21 cellular contexts compared by ENCODE assay signal in the genomic region with DNA sequence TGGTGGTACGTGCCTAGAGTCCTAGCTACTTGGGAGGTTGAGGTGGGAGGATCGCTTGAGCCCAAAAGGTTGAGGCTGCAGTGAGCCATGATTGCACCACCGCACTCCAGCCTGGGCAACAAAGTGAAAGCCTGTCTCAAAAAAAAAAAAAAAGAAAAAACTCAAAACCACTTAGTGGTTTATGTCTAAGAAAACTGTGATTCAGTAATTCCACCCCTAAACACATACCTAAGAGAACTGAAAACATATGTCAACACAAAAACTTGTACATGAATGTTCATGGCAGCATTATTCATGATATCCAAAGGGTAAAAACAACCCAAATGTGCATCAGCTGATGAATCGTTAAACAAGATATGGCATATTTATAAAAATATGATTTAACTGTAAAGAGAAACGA.
"Had no signal": no experiment of that assay in that cellular context is flagged by ENCODE, and none has a peak within 500 bp of the region (broad histone marks: within the 10 kb centered on the region; RNA-seq: fewer than 3 reads in every experiment).

No MANE protein-coding gene starts in this region.

- H3K27me3 Mint-ChIP-seq: activated naive CD4-positive, alpha-beta T cell treated with anti-CD3 and anti-CD28 coated beads, Interleukin-2, amount 10 ng/mL, durations not matched to agents 7 days and 5 days; dendritic cell treated with granulocyte-macrophage colony-stimulating factor and Interleukin-4, amounts not matched to agents 40 ng/mL and 50 ng/mL, for 4 days; memory B cell; stimulated activated naive B cell treated with anti-CD40 and anti-IgM and Interleukin-4, amounts not matched to agents 10 μg/mL and 1 μg/mL and 100 μg/mL, for 72 hours had no signal

- DNase-seq: activated CD4-positive, alpha-beta T cell treated with anti-CD3 and anti-CD28 coated beads for 48 hours; activated CD8-positive, alpha-beta T cell treated with anti-CD3 and anti-CD28 coated beads, Interleukin-2, amount 10 ng/mL, durations not matched to agents 7 days and 5 days; activated effector memory CD4-positive, alpha-beta T cell treated with Interleukin-2 at 50 U/mL for 16 hours; activated naive CD4-positive, alpha-beta T cell treated with anti-CD3 and anti-CD28 coated beads, Interleukin-2, amount 10 ng/mL, durations not matched to agents 7 days and 5 days; adrenal gland; effector CD8-positive, alpha-beta T cell; foreskin melanocyte; hypothalamus; occipital lobe; posterior cingulate gyrus; sigmoid colon; SK-N-SH; spleen; stimulated activated CD4-positive, alpha-beta T cell treated with anti-CD3 and anti-CD28 coated beads, Interleukin-4, amount 100 ng/mL, for 4 hours; stimulated activated naive B cell treated with anti-CD40 and anti-IgM and Interleukin-4, amounts not matched to agents 10 μg/mL and 1 μg/mL and 100 μg/mL, for 72 hours; substantia nigra; tibial artery had no signal

- H3K4me3 Mint-ChIP-seq: activated CD8-positive, alpha-beta T cell treated with anti-CD3 and anti-CD28 coated beads, Interleukin-2, amount 10 ng/mL, durations not matched to agents 7 days and 5 days; activated naive CD4-positive, alpha-beta T cell treated with anti-CD3 and anti-CD28 coated beads, Interleukin-2, amount 10 ng/mL, durations not matched to agents 7 days and 5 days; dendritic cell treated with granulocyte-macrophage colony-stimulating factor and Interleukin-4, amounts not matched to agents 40 ng/mL and 50 ng/mL, for 4 days; memory B cell; stimulated activated naive B cell treated with anti-CD40 and anti-IgM and Interleukin-4, amounts not matched to agents 10 μg/mL and 1 μg/mL and 100 μg/mL, for 72 hours; T-helper 2 cell treated with Interferon-gamma antibody and Interleukin-4, amounts not matched to agents 5 μg/mL and 100 μg/mL, for 36 hours; WTC11 had no signal

- H3K27ac Mint-ChIP-seq: activated CD8-positive, alpha-beta T cell treated with anti-CD3 and anti-CD28 coated beads, Interleukin-2, amount 10 ng/mL, durations not matched to agents 7 days and 5 days; activated naive CD4-positive, alpha-beta T cell treated with anti-CD3 and anti-CD28 coated beads, Interleukin-2, amount 10 ng/mL, durations not matched to agents 7 days and 5 days; dendritic cell treated with granulocyte-macrophage colony-stimulating factor and Interleukin-4, amounts not matched to agents 40 ng/mL and 50 ng/mL, for 4 days; memory B cell; stimulated activated naive B cell treated with anti-CD40 and anti-IgM and Interleukin-4, amounts not matched to agents 10 μg/mL and 1 μg/mL and 100 μg/mL, for 72 hours; T-helper 2 cell treated with Interferon-gamma antibody and Interleukin-4, amounts not matched to agents 5 μg/mL and 100 μg/mL, for 36 hours; WTC11 had no signal

- ATAC-seq: activated CD8-positive, alpha-beta T cell treated with anti-CD3 and anti-CD28 coated beads, Interleukin-2, amount 10 ng/mL, durations not matched to agents 7 days and 5 days; stimulated activated naive B cell treated with anti-CD40 and anti-IgM and Interleukin-4, amounts not matched to agents 10 μg/mL and 1 μg/mL and 100 μg/mL, for 72 hours; WTC11 had no signal

- H3K9me3 Mint-ChIP-seq: activated naive CD4-positive, alpha-beta T cell treated with anti-CD3 and anti-CD28 coated beads, Interleukin-2, amount 10 ng/mL, durations not matched to agents 7 days and 5 days; dendritic cell treated with granulocyte-macrophage colony-stimulating factor and Interleukin-4, amounts not matched to agents 40 ng/mL and 50 ng/mL, for 4 days; memory B cell; stimulated activated naive B cell treated with anti-CD40 and anti-IgM and Interleukin-4, amounts not matched to agents 10 μg/mL and 1 μg/mL and 100 μg/mL, for 72 hours; T-helper 2 cell treated with Interferon-gamma antibody and Interleukin-4, amounts not matched to agents 5 μg/mL and 100 μg/mL, for 36 hours; WTC11 had no signal

- H3K4me1 Mint-ChIP-seq: memory B cell; stimulated activated naive B cell treated with anti-CD40 and anti-IgM and Interleukin-4, amounts not matched to agents 10 μg/mL and 1 μg/mL and 100 μg/mL, for 72 hours had no signal
